31 cellular contexts compared by ENCODE assay signal in genomic region chrX:149851864-149852263, GRCh38. TPM values are rescaled to one million over a fixed set of nuclear protein-coding genes. Genes with fewer than 3 reads are reported as not detected.
"Had no signal": no experiment of that assay in that cellular context is flagged by ENCODE, and none has a peak within 500 bp of the region (broad histone marks: within the 10 kb centered on the region; RNA-seq: fewer than 3 reads in every experiment).

No MANE protein-coding gene starts in this region.

- FAIRE-seq: urothelium cell line had no signal

- DNase-seq: stimulated activated CD4-positive, alpha-beta T cell treated with anti-CD3 and anti-CD28 coated beads, Interleukin-2, amount 100 ng/mL, for 48 hours; stimulated activated CD4-positive, alpha-beta T cell treated with anti-CD3 and anti-CD28 coated beads, Interleukin-4, amount 100 ng/mL, for 1 hour; stimulated activated CD4-positive, alpha-beta T cell treated with anti-CD3 and anti-CD28 coated beads, Interleukin-4, amount 100 ng/mL, for 24 hours; stimulated activated CD4-positive, alpha-beta T cell treated with anti-CD3 and anti-CD28 coated beads, Interleukin-4, amount 100 ng/mL, for 4 hours; stimulated activated CD8-positive, alpha-beta memory T cell treated with anti-CD3 and anti-CD28 coated beads, Interleukin-4, amount 100 ng/mL, for 48 hours; stimulated activated naive B cell treated with anti-CD40 and anti-IgM and Interleukin-4, amounts not matched to agents 10 μg/mL and 1 μg/mL and 100 μg/mL, for 72 hours; stimulated activated naive CD4-positive, alpha-beta T cell; stimulated activated naive CD4-positive, alpha-beta T cell treated with Interleukin-2 at 50 U/mL for 16 hours; stimulated activated naive CD8-positive, alpha-beta T cell treated with anti-CD3 and anti-CD28 coated beads, Interleukin-15, amount 100 ng/mL, for 72 hours; stimulated activated naive CD8-positive, alpha-beta T cell treated with anti-CD3 and anti-CD28 coated beads, Interleukin-15, Interleukin-2, amounts not matched to agents 100 U/mL and 50 U/mL, for 24 hours; stomach; substantia nigra; testis; thyroid gland; tibial artery; transverse colon; trophoblast cell; upper lobe of left lung; upper lobe of right lung; uterus had no signal

- H3K27ac ChIP-seq: stomach, suprapubic skin, testis, thoracic aorta, thyroid gland, tibial artery, tibial nerve, transverse colon, upper lobe of left lung, upper lobe of right lung, uterus, vagina had no signal

- H3K27me3 ChIP-seq: stomach, suprapubic skin, testis, thyroid gland, tibial artery, tibial nerve, transverse colon, upper lobe of left lung, upper lobe of right lung, uterus, vagina had no signal

- H3K4me3 ChIP-seq: stomach, suprapubic skin, testis, thoracic aorta, thyroid gland, tibial artery, tibial nerve, transverse colon, upper lobe of left lung, upper lobe of right lung, uterus, vagina had no signal

- H3K4me1 ChIP-seq: stomach, suprapubic skin, testis, thyroid gland, tibial artery, tibial nerve, transverse colon, upper lobe of left lung, upper lobe of right lung, uterus, vagina had no signal

- H3K36me3 ChIP-seq: stomach, suprapubic skin, thoracic aorta, thyroid gland, tibial artery, tibial nerve, transverse colon, upper lobe of left lung, upper lobe of right lung, uterus, vagina had no signal

- ATAC-seq: stimulated activated effector memory CD8-positive, alpha-beta T cell treated with anti-CD3 and anti-CD28 coated beads, Interleukin-12 subunit alpha, Interleukin-12 subunit beta, amount 100 ng/mL, for 72 hours; stimulated activated memory B cell treated with anti-CD40 and anti-IgM and Interleukin-4, amounts not matched to agents 10 μg/mL and 1 μg/mL and 100 μg/mL, for 72 hours; stimulated activated naive B cell treated with anti-CD40 and anti-IgM and Interleukin-4, amounts not matched to agents 10 μg/mL and 1 μg/mL and 100 μg/mL, for 72 hours; stimulated activated naive CD8-positive, alpha-beta T cell treated with anti-CD3 and anti-CD28 coated beads, Interleukin-15, amount 100 ng/mL, for 72 hours; stimulated activated naive CD8-positive, alpha-beta T cell treated with anti-CD3 and anti-CD28 coated beads, Interleukin-15, Interleukin-2, amounts not matched to agents 100 U/mL and 50 U/mL, for 24 hours; upper lobe of right lung had no signal

- H3K9me3 ChIP-seq: suprapubic skin, testis, thoracic aorta, thyroid gland, tibial artery, tibial nerve, transverse colon, upper lobe of left lung, upper lobe of right lung, uterus, vagina had no signal

RNA-seq across cellular contexts. Expression of gene MAGEA8, which starts 29.1 kb away (rescaled TPM):
- total RNA-seq: stomach, subcutaneous adipose tissue, suprapubic skin, temporal lobe, thoracic aorta, thyroid gland, tibial nerve, transverse colon, upper lobe of left lung, upper lobe of right lung, ureter, urinary bladder, uterus, vagina had no signal
- polyA plus RNA-seq: stomach, urinary bladder had no signal
